Comparison of ENCODE assay signal across 24 cellular contexts in genomic region chr3:166527325-166527724, GRCh38.
DNase-seq lines count a peak whose midpoint lies in the region; ATAC-seq, FAIRE-seq and TF ChIP-seq lines count a peak whose summit lies in the region.
"Had no signal": no experiment of that assay in that cellular context is flagged by ENCODE, and none has a peak within 500 bp of the region (broad histone marks: within the 10 kb centered on the region; RNA-seq: fewer than 3 reads in every experiment).

No MANE protein-coding gene starts in this region.

- H3K27ac Mint-ChIP-seq in astrocyte (ENCODE audit: unreplicated experiment) (no peak overlapping the region), chondrocyte (ENCODE audit: unreplicated experiment) (no peak overlapping the region)
- H3K27ac Mint-ChIP-seq: activated CD4-positive, alpha-beta T cell treated with anti-CD3 and anti-CD28 coated beads, Interleukin-2, amount 10 ng/mL, durations not matched to agents 7 days and 5 days; activated naive CD8-positive, alpha-beta T cell treated with anti-CD3 and anti-CD28 coated beads, Interleukin-2, amount 10 ng/mL, durations not matched to agents 7 days and 5 days; activated T-helper 2 cell treated with anti-CD3 and anti-CD28 coated beads, Interferon-gamma antibody, Interleukin-2, Interleukin-4, amounts not matched to agents 10 μg/mL and 5 μg/mL and 100 μg/mL, durations not matched to agents 14 hours and 24 hours and 36 hours; CD14-positive monocyte; nephron progenitor cell had no signal

- H3K4me1 Mint-ChIP-seq in astrocyte (ENCODE audit: low read depth, unreplicated experiment) (peaks cover 11% of the 10 kb centered on the region), chondrocyte (ENCODE audit: low read depth) (no peaks in the 10 kb centered on the region)
- H3K4me1 Mint-ChIP-seq: activated CD4-positive, alpha-beta T cell treated with anti-CD3 and anti-CD28 coated beads, Interleukin-2, amount 10 ng/mL, durations not matched to agents 7 days and 5 days; activated naive CD8-positive, alpha-beta T cell treated with anti-CD3 and anti-CD28 coated beads, Interleukin-2, amount 10 ng/mL, durations not matched to agents 7 days and 5 days; CD14-positive monocyte; nephron progenitor cell had no signal

- H3K4me1 ChIP-seq in astrocyte (ENCODE audit: insufficient read depth, low read length): no peaks in the 10 kb centered on the region
- H3K4me1 ChIP-seq in foreskin keratinocyte: no peaks in the 10 kb centered on the region
- no peaks in the 10 kb centered on the region for H3K4me1 ChIP-seq in body of pancreas
- H3K4me1 ChIP-seq: left ventricle myocardium inferior, thyroid gland had no signal

- H3K4me3 Mint-ChIP-seq in astrocyte (ENCODE audit: unreplicated experiment) (no peak overlapping the region), chondrocyte (ENCODE audit: unreplicated experiment) (no peak overlapping the region)
- H3K4me3 Mint-ChIP-seq: activated CD4-positive, alpha-beta T cell treated with anti-CD3 and anti-CD28 coated beads, Interleukin-2, amount 10 ng/mL, durations not matched to agents 7 days and 5 days; activated naive CD8-positive, alpha-beta T cell treated with anti-CD3 and anti-CD28 coated beads, Interleukin-2, amount 10 ng/mL, durations not matched to agents 7 days and 5 days; CD14-positive monocyte; nephron progenitor cell had no signal

- H3K27me3 Mint-ChIP-seq in astrocyte (ENCODE audit: low read depth, unreplicated experiment) (no peaks in the 10 kb centered on the region), chondrocyte (ENCODE audit: low read depth) (no peaks in the 10 kb centered on the region)
- H3K27me3 Mint-ChIP-seq: activated CD4-positive, alpha-beta T cell treated with anti-CD3 and anti-CD28 coated beads, Interleukin-2, amount 10 ng/mL, durations not matched to agents 7 days and 5 days; activated naive CD8-positive, alpha-beta T cell treated with anti-CD3 and anti-CD28 coated beads, Interleukin-2, amount 10 ng/mL, durations not matched to agents 7 days and 5 days had no signal

- no peaks in the 10 kb centered on the region for H3K36me3 Mint-ChIP-seq in astrocyte (ENCODE audit: low read depth, unreplicated experiment)
- peaks cover under 1% of the 10 kb centered on the region for H3K36me3 Mint-ChIP-seq in chondrocyte (ENCODE audit: low read depth)
- H3K36me3 Mint-ChIP-seq: activated naive CD8-positive, alpha-beta T cell treated with anti-CD3 and anti-CD28 coated beads, Interleukin-2, amount 10 ng/mL, durations not matched to agents 7 days and 5 days; CD14-positive monocyte had no signal

- no peaks in the 10 kb centered on the region for H4K20me1 ChIP-seq in astrocyte (ENCODE audit: insufficient read depth, low read length)

- H3K27me3 ChIP-seq in astrocyte (ENCODE audit: insufficient read depth, low read length) (no peaks in the 10 kb centered on the region), foreskin keratinocyte (no peaks in the 10 kb centered on the region), body of pancreas (no peaks in the 10 kb centered on the region)
- H3K27me3 ChIP-seq: thyroid gland had no signal

- no peaks in the 10 kb centered on the region for H3K9me3 Mint-ChIP-seq in astrocyte (ENCODE audit: unreplicated experiment)
- H3K9me3 Mint-ChIP-seq in chondrocyte (ENCODE audit: low read depth): peaks cover 5% of the 10 kb centered on the region

- TF ChIP-seq CTCF in astrocyte (IDR thresholded peaks at IDR 0.05; ENCODE audit: insufficient read depth, low read depth, low read length) (no peak), foreskin keratinocyte (conservative IDR thresholded peaks at IDR 0.05) (no peak), chondrocyte (IDR thresholded peaks at IDR 0.05) (no peak), body of pancreas (IDR thresholded peaks at IDR 0.05) (no peak)

- no peak for TF ChIP-seq POLR2A in body of pancreas (IDR thresholded peaks at IDR 0.05)

- H3K9me3 ChIP-seq in astrocyte (ENCODE audit: insufficient read depth, low read depth, low read length) (peaks cover 8% of the 10 kb centered on the region), body of pancreas (peaks cover 0 to 10% (median 0%) of the 10 kb centered on the region in 3 donors)
- H3K9me3 ChIP-seq: thyroid gland had no signal

- no peak for FAIRE-seq in astrocyte (lab: Jason Lieb, UNC)
- FAIRE-seq: K562 had no signal

- 42 to 51% methylated on average over 2 of the region's 2 CpGs for WGBS in body of pancreas, 2 donors

- DNase-seq in COLO829 (ENCODE audit: low spot score) (peak; percentile 14), NCI-H1105 (lab: John Stamatoyannopoulos, UW) (peak; percentile 35), astrocyte (ENCODE audit: low read depth) (peak; percentile 60), foreskin keratinocyte (peak; percentile 25 to 56), Right ventricle myocardium inferior (ENCODE audit: missing footprints) (no peak), chondrocyte (ENCODE audit: low spot score) (no peak), body of pancreas (no peak)
- DNase-seq in activated naive CD4-positive, alpha-beta T cell treated with anti-CD3 and anti-CD28 coated beads, Interleukin-2, amount 50 U/mL, for 16 hours: no peak
- DNase-seq: activated CD4-positive, alpha-beta T cell treated with anti-CD3 and anti-CD28 coated beads, Interleukin-2, amount 10 ng/mL, durations not matched to agents 7 days and 5 days; activated naive CD8-positive, alpha-beta T cell treated with anti-CD3 and anti-CD28 coated beads, Interleukin-2, amount 10 ng/mL, durations not matched to agents 7 days and 5 days; caudate nucleus; GDM1; left ventricle myocardium inferior; MV-4-11; NCI-H2029; nephron progenitor cell; stimulated activated CD4-positive, alpha-beta T cell treated with anti-CD3 and anti-CD28 coated beads, Interleukin-2, amount 100 ng/mL, for 24 hours; stimulated activated naive CD4-positive, alpha-beta T cell treated with Interleukin-2 at 50 U/mL for 16 hours; thyroid gland had no signal

- no peak overlapping the region for H3K4me3 ChIP-seq in astrocyte (ENCODE audit: insufficient read depth, low read depth, low read length)
- no peak overlapping the region for H3K4me3 ChIP-seq in body of pancreas
- H3K4me3 ChIP-seq: K562, left ventricle myocardium inferior, skin epidermis, thyroid gland had no signal

- H3K27ac ChIP-seq in astrocyte (ENCODE audit: low read depth, low read length): no peak overlapping the region
- H3K27ac ChIP-seq in foreskin keratinocyte: no peak overlapping the region
- H3K27ac ChIP-seq in body of pancreas: no peak overlapping the region
- H3K27ac ChIP-seq: HL-60, left ventricle myocardium inferior, skin epidermis, thyroid gland had no signal

- no peaks in the 10 kb centered on the region for H3K79me2 ChIP-seq in astrocyte (ENCODE audit: insufficient read depth, low read length)

- H3K36me3 ChIP-seq in astrocyte (ENCODE audit: insufficient read depth, low read length) (no peaks in the 10 kb centered on the region), body of pancreas (replicated peaks in 1 of 2; ENCODE audit: insufficient read depth in 1 of 2, low read depth in 2 of 2) (no peaks in the 10 kb centered on the region)
- H3K36me3 ChIP-seq: left ventricle myocardium inferior, thyroid gland had no signal

- no peak overlapping the region for H2AFZ ChIP-seq in astrocyte (ENCODE audit: low read depth, low read length)

- peak; percentile 63 for ATAC-seq in foreskin keratinocyte
- ATAC-seq in Right ventricle myocardium inferior: no peak
- ATAC-seq in body of pancreas: no peak
- ATAC-seq: K562 had no signal

- H3K9ac ChIP-seq in astrocyte (ENCODE audit: low read length): no peak overlapping the region

- intact Hi-C loops in Right ventricle myocardium inferior (cut with DNase I): no loop called here
- intact Hi-C loops in body of pancreas (cut with DNase I): no loop called here

- H3K4me2 ChIP-seq in astrocyte (ENCODE audit: low read length): no peak overlapping the region

Comparison
In these comparisons a context has a peak if more than half of its experiments do, and no peak if none do; other contexts are left out.
1. DNase-seq: peak in COLO829 (single experiment), NCI-H1105 (single experiment), astrocyte (single experiment) and foreskin keratinocyte (2 of 2); none in Right ventricle myocardium inferior (single experiment), chondrocyte (single experiment), body of pancreas (0 of 4) and activated naive CD4-positive, alpha-beta T cell treated with anti-CD3 and anti-CD28 coated beads, Interleukin-2, amount 50 U/mL, for 16 hours (single experiment).